29 cellular contexts compared by ENCODE assay signal in genomic region chr14:68828728-68829127, GRCh38.
"Had no signal": no experiment of that assay in that cellular context is flagged by ENCODE, and none has a peak within 500 bp of the region (broad histone marks: within the 10 kb centered on the region; RNA-seq: fewer than 3 reads in every experiment).

No MANE protein-coding gene starts in this region.

- H3K4me3 ChIP-seq: neural progenitor cell, ovary, psoas muscle, right lobe of liver, sigmoid colon, suprapubic skin, testis, tibial artery, transverse colon, upper lobe of right lung, uterus had no signal

- FAIRE-seq: small intestine had no signal

- H3K9ac ChIP-seq: neural progenitor cell, parathyroid adenoma had no signal

- H3K27ac ChIP-seq: neural progenitor cell, ovary, parathyroid adenoma, psoas muscle, right lobe of liver, sigmoid colon, suprapubic skin, testis, tibial artery, transverse colon, upper lobe of right lung, uterus had no signal

- H3K79me2 ChIP-seq: parathyroid adenoma had no signal

- H3K4me2 ChIP-seq: neural progenitor cell had no signal

- DNase-seq: natural killer cell; occipital lobe; ovary; posterior cingulate gyrus; psoas muscle; right cardiac atrium; right lobe of liver; sigmoid colon; small intestine; stimulated activated CD4-positive, alpha-beta T cell treated with anti-CD3 and anti-CD28 coated beads, Interleukin-15, amount 100 ng/mL, for 24 hours; stimulated activated CD4-positive, alpha-beta T cell treated with anti-CD3 and anti-CD28 coated beads, Interleukin-2, amount 100 ng/mL, for 24 hours; stimulated activated CD4-positive, alpha-beta T cell treated with anti-CD3 and anti-CD28 coated beads, Interleukin-2, amount 100 ng/mL, for 48 hours; stimulated activated CD4-positive, alpha-beta T cell treated with anti-CD3 and anti-CD28 coated beads, Interleukin-4, amount 100 ng/mL, for 24 hours; stimulated activated naive CD4-positive, alpha-beta T cell; stimulated activated naive CD8-positive, alpha-beta T cell treated with anti-CD3 and anti-CD28 coated beads, Interleukin-15, amount 100 ng/mL, for 72 hours; stimulated activated naive CD8-positive, alpha-beta T cell treated with anti-CD3 and anti-CD28 coated beads, Interleukin-15, Interleukin-2, amounts not matched to agents 100 U/mL and 50 U/mL, for 24 hours; substantia nigra; testis; tibial artery; transverse colon; upper lobe of right lung; uterus had no signal

- H3K4me3 Mint-ChIP-seq: natural killer cell; nephron; neural progenitor cell; stimulated activated effector memory CD8-positive, alpha-beta T cell treated with anti-CD3 and anti-CD28 coated beads, Interleukin-12 subunit alpha, Interleukin-12 subunit beta, amount 100 ng/mL, for 72 hours; stimulated activated naive CD8-positive, alpha-beta T cell treated with anti-CD3 and anti-CD28 coated beads, Interleukin-15, amount 100 ng/mL, for 72 hours; type B pancreatic cell had no signal

- H3K9me3 ChIP-seq: ovary, right lobe of liver, sigmoid colon, suprapubic skin, testis, tibial artery, transverse colon, upper lobe of right lung, uterus had no signal

- H3K9me3 Mint-ChIP-seq: natural killer cell, type B pancreatic cell had no signal

- H3K27me3 ChIP-seq: neural progenitor cell, ovary, right lobe of liver, sigmoid colon, suprapubic skin, testis, tibial artery, transverse colon, upper lobe of right lung, uterus had no signal

- H3K27ac Mint-ChIP-seq: natural killer cell; nephron; neural progenitor cell; progenitor cell of endocrine pancreas; stimulated activated effector memory CD8-positive, alpha-beta T cell treated with anti-CD3 and anti-CD28 coated beads, Interleukin-12 subunit alpha, Interleukin-12 subunit beta, amount 100 ng/mL, for 72 hours; stimulated activated naive CD8-positive, alpha-beta T cell treated with anti-CD3 and anti-CD28 coated beads, Interleukin-15, amount 100 ng/mL, for 72 hours; type B pancreatic cell had no signal

- H3K27me3 Mint-ChIP-seq: progenitor cell of endocrine pancreas; stimulated activated naive CD8-positive, alpha-beta T cell treated with anti-CD3 and anti-CD28 coated beads, Interleukin-15, amount 100 ng/mL, for 72 hours; type B pancreatic cell had no signal

- H3K4me1 ChIP-seq: neural progenitor cell, parathyroid adenoma, psoas muscle, testis, upper lobe of right lung, uterus had no signal

- H3K36me3 ChIP-seq: neural progenitor cell, ovary, right lobe of liver, sigmoid colon, suprapubic skin, tibial artery, transverse colon, upper lobe of right lung, uterus had no signal

- ATAC-seq: natural killer cell; psoas muscle; right cardiac atrium; right lobe of liver; stimulated activated effector memory CD8-positive, alpha-beta T cell treated with anti-CD3 and anti-CD28 coated beads, Interleukin-12 subunit alpha, Interleukin-12 subunit beta, amount 100 ng/mL, for 72 hours; stimulated activated naive CD8-positive, alpha-beta T cell treated with anti-CD3 and anti-CD28 coated beads, Interleukin-15, amount 100 ng/mL, for 72 hours; stimulated activated naive CD8-positive, alpha-beta T cell treated with anti-CD3 and anti-CD28 coated beads, Interleukin-15, Interleukin-2, amounts not matched to agents 100 U/mL and 50 U/mL, for 24 hours; upper lobe of right lung had no signal

- H2AFZ ChIP-seq: neural progenitor cell, parathyroid adenoma had no signal

- H3K36me3 Mint-ChIP-seq: neural progenitor cell; stimulated activated effector memory CD8-positive, alpha-beta T cell treated with anti-CD3 and anti-CD28 coated beads, Interleukin-12 subunit alpha, Interleukin-12 subunit beta, amount 100 ng/mL, for 72 hours; type B pancreatic cell had no signal
